Comparison of ENCODE assay signal across 16 cellular contexts in genomic region chr5:143749581-143750204, GRCh38.
DNase-seq lines count a peak whose midpoint lies in the region; ATAC-seq and TF ChIP-seq lines count a peak whose summit lies in the region.
"Had no signal": no experiment of that assay in that cellular context is flagged by ENCODE, and none has a peak within 500 bp of the region (broad histone marks: within the 10 kb centered on the region; RNA-seq: fewer than 3 reads in every experiment).

No MANE protein-coding gene starts in this region.

- H3K4me1 ChIP-seq in adipocyte (ENCODE audit: control insufficient read depth, insufficient read depth, low read length): peaks cover 11% of the 10 kb centered on the region
- H3K4me1 ChIP-seq: A549, Caco-2 had no signal

- peak overlapping the region; percentile 23 for H3K27ac Mint-ChIP-seq in mesothelial cell of epicardium

- H3K27me3 Mint-ChIP-seq in mesothelial cell of epicardium (ENCODE audit: low read depth): peaks cover 1% of the 10 kb centered on the region

- peak; percentile 6 for DNase-seq in EL
- DNase-seq in adipocyte (ENCODE audit: low read depth): peak; percentile 23
- DNase-seq in fibroblast of villous mesenchyme (ENCODE audit: low read depth): peak; percentile 89
- no peak for DNase-seq in mesothelial cell of epicardium (ENCODE audit: low spot score in 2 of 2, unreplicated experiment in 2 of 2)
- DNase-seq in GM10248 (ENCODE audit: extremely low spot score): no peak
- DNase-seq: Caco-2, Karpas-422, NCI-H1105 treated with DMSO at 0.1 percent for 48 hours, NCI-H187, NCI-H69, PC-9 had no signal

- TF ChIP-seq CTCF in fibroblast of villous mesenchyme (IDR thresholded peaks at IDR 0.05; ENCODE audit: insufficient read depth, low read depth, low read length) (no peak), mesothelial cell of epicardium (IDR thresholded peaks at IDR 0.05; ENCODE audit: unreplicated experiment) (no peak), GM10248 (IDR thresholded peaks at IDR 0.05; ENCODE audit: control extremely low read depth, extremely low read depth, low read depth, missing control alignments) (no peak)

- H3K4me1 Mint-ChIP-seq in mesothelial cell of epicardium: peaks cover 12% of the 10 kb centered on the region

- H3K27me3 ChIP-seq in adipocyte (replicated peaks; ENCODE audit: control insufficient read depth, insufficient read depth, low read length): no peaks in the 10 kb centered on the region

- no peak overlapping the region for H3K4me3 ChIP-seq in adipocyte (ENCODE audit: low read length)
- no peak overlapping the region for H3K4me3 ChIP-seq in fibroblast of villous mesenchyme (ENCODE audit: low read depth, low read length)
- H3K4me3 ChIP-seq: A549, GM12878, PC-9 had no signal

- H3K36me3 Mint-ChIP-seq in mesothelial cell of epicardium: no peaks in the 10 kb centered on the region

- POLR2A ChIA-PET in GM10248 (lab: Yijun Ruan, JAX): no interaction called here

- H3K36me3 ChIP-seq in adipocyte (ENCODE audit: control insufficient read depth, insufficient read depth, low read length, severe bottlenecking): no peaks in the 10 kb centered on the region

- ATAC-seq in GM19467 (IDR thresholded peaks at IDR 0.05; ENCODE audit: unreplicated experiment): no peak
- ATAC-seq in HG03378 (IDR thresholded peaks at IDR 0.05; ENCODE audit: unreplicated experiment): no peak
- no peak for ATAC-seq in HG03280 (IDR thresholded peaks at IDR 0.05; ENCODE audit: unreplicated experiment)
- ATAC-seq: A549, GM12878 had no signal

- no peaks in the 10 kb centered on the region for H3K9me3 Mint-ChIP-seq in mesothelial cell of epicardium

- no peak overlapping the region for H3K9ac ChIP-seq in adipocyte (ENCODE audit: low read length)

- H3K9me3 ChIP-seq in adipocyte (ENCODE audit: control insufficient read depth, low read length): no peaks in the 10 kb centered on the region
- H3K9me3 ChIP-seq: A549 had no signal

- no peak overlapping the region for H3K4me3 Mint-ChIP-seq in mesothelial cell of epicardium

- CTCF ChIA-PET in GM10248 (lab: Yijun Ruan, JAX): interaction anchor here (2.6 kb wide), 1 partner anchor 9 kb away, joined by 5 read pairs; no protein-coding TSS in a partner anchor

Comparison
In these comparisons a context has a peak if more than half of its experiments do, and no peak if none do; other contexts are left out.
1. DNase-seq: peak in EL (single experiment), adipocyte (single experiment) and fibroblast of villous mesenchyme (single experiment); none in mesothelial cell of epicardium (0 of 2) and GM10248 (single experiment).